In genomic region chrX:56033495-56034180, GRCh38 we compare ENCODE assay signal across 1 cellular context.
TF ChIP-seq lines count a peak whose summit lies in the region.

No MANE protein-coding gene starts in this region.

TF ChIP-seq in GM23338, 12 proteins besides CTCF, POLR2A, EP300 and RAD21:
- TF ChIP-seq ZNF462 (CRISPR knock-in tag; IDR thresholded peaks at IDR 0.05) (no peak), EZH2 (IDR thresholded peaks at IDR 0.05; ENCODE audit: low read depth, unreplicated experiment) (no peak), STAT1 (IDR thresholded peaks at IDR 0.05; ENCODE audit: unreplicated experiment) (no peak), ZNF331 (CRISPR knock-in tag; IDR thresholded peaks at IDR 0.05; ENCODE audit: low read depth) (no peak), NANOG (IDR thresholded peaks at IDR 0.05; ENCODE audit: borderline replicate concordance) (no peak), REST (IDR thresholded peaks at IDR 0.05; ENCODE audit: unreplicated experiment) (no peak), ZNF114 (CRISPR knock-in tag; IDR thresholded peaks at IDR 0.05) (no peak), EZH2phosphoT487 (IDR thresholded peaks at IDR 0.05; ENCODE audit: unreplicated experiment) (no peak), POLR2AphosphoS5 (IDR thresholded peaks at IDR 0.05; ENCODE audit: low read depth) (no peak), ETS1 (IDR thresholded peaks at IDR 0.05) (no peak), CREB1 (CRISPR knock-in tag; IDR thresholded peaks at IDR 0.05; ENCODE audit: low read depth) (no peak), JUNB (IDR thresholded peaks at IDR 0.05; ENCODE audit: unreplicated experiment) (no peak)
